In genomic region chr6:107488174-107488874, GRCh38 we compare ENCODE assay signal across 8 cellular contexts. TPM values are rescaled to one million over a fixed set of nuclear protein-coding genes. Genes with fewer than 3 reads are reported as not detected.
A peak's percentile ranks its signal among the peaks of the same experiment; 100 is the strongest.
DNase-seq lines count a peak whose midpoint lies in the region; ATAC-seq and TF ChIP-seq lines count a peak whose summit lies in the region.

No MANE protein-coding gene starts in this region.

- H3K4me1 ChIP-seq in left ventricle myocardium inferior (peaks cover 49% of the 10 kb centered on the region), mammary epithelial cell (ENCODE audit: insufficient read depth, low read length) (peaks cover 32% of the 10 kb centered on the region)

- no peaks in the 10 kb centered on the region for H3K36me3 ChIP-seq in left ventricle myocardium inferior
- H3K36me3 ChIP-seq in mammary epithelial cell (ENCODE audit: insufficient read depth, low read length): no peaks in the 10 kb centered on the region

- H3K9ac ChIP-seq in mammary epithelial cell (ENCODE audit: insufficient read depth, low read length): no peak overlapping the region

- H3K27me3 Mint-ChIP-seq in mesothelial cell of epicardium (ENCODE audit: low read depth): peaks cover 67% of the 10 kb centered on the region

- H3K4me3 ChIP-seq in left ventricle myocardium inferior: peak overlapping the region; percentile 93
- peak overlapping the region in 1 of 3 experiments; percentile 42 for H3K4me3 ChIP-seq in mammary epithelial cell (replicated peaks in 1 of 3; ENCODE audit: insufficient read depth in 1 of 3, low read depth in 2 of 3, low read length in 3 of 3)

- H3K9me3 Mint-ChIP-seq in mesothelial cell of epicardium: no peaks in the 10 kb centered on the region

- ATAC-seq in Right ventricle myocardium inferior (no peak), HG03280 (IDR thresholded peaks at IDR 0.05; ENCODE audit: unreplicated experiment) (no peak)

- peak overlapping the region; percentile 97 for H3K4me2 ChIP-seq in mammary epithelial cell (ENCODE audit: insufficient read depth, low read depth, low read length)

- intact Hi-C loops in left ventricle myocardium inferior (cut with micrococcal nuclease): no loop called here
- intact Hi-C loops in Right ventricle myocardium inferior (cut with DNase I): no loop called here
- intact Hi-C loops in mammary epithelial cell (cut with micrococcal nuclease): no loop called here

- H3K9me3 ChIP-seq in left ventricle myocardium inferior (replicated peaks) (no peaks in the 10 kb centered on the region), mammary epithelial cell (replicated peaks; ENCODE audit: insufficient read depth, low read length) (no peaks in the 10 kb centered on the region)

- peak overlapping the region; percentile 87 for H2AFZ ChIP-seq in mammary epithelial cell (ENCODE audit: low read depth, low read length)

- 28% methylated on average over 27 of the region's 27 CpGs for WGBS in mammary epithelial cell (ENCODE audit: low coverage, missing lambda C conversion rate)

- peak overlapping the region; percentile 78 for H3K4me3 Mint-ChIP-seq in mesothelial cell of epicardium

- H3K27ac ChIP-seq in left ventricle myocardium inferior (replicated peaks) (peak overlapping the region; percentile 88), mammary epithelial cell (ENCODE audit: insufficient read depth, low read depth, low read length) (no peak overlapping the region)

- TF ChIP-seq CTCF in left ventricle myocardium inferior (IDR thresholded peaks at IDR 0.05; ENCODE audit: borderline replicate concordance) (no peak), mammary epithelial cell (conservative IDR thresholded peaks at IDR 0.05 in 1 of 2, IDR thresholded peaks at IDR 0.05 in 1 of 2; ENCODE audit: extremely low read depth in 1 of 2, insufficient read depth in 1 of 2, low read depth in 1 of 2, low read length in 2 of 2) (no peak), mesothelial cell of epicardium (IDR thresholded peaks at IDR 0.05; ENCODE audit: unreplicated experiment) (no peak)

- H3K79me2 ChIP-seq in mammary epithelial cell (ENCODE audit: insufficient read depth, low read length): no peaks in the 10 kb centered on the region

- CTCF ChIA-PET in mammary epithelial cell (lab: Charles Lee; ENCODE audit: low non-redundant PET): no interaction called here

- dilution Hi-C loops in mammary epithelial cell (cut with HindIII; ENCODE audit: low sequenced_read_pairs): no loop called here

- no peaks in the 10 kb centered on the region for H3K36me3 Mint-ChIP-seq in mesothelial cell of epicardium

- no peaks in the 10 kb centered on the region for H3K27me3 ChIP-seq in left ventricle myocardium inferior (ENCODE audit: low read depth)
- H3K27me3 ChIP-seq in mammary epithelial cell (ENCODE audit: insufficient read depth, low read length): peaks cover 41% of the 10 kb centered on the region

- in situ Hi-C loops in mammary epithelial cell (cut with MboI; ENCODE audit: low sequenced_read_pairs in 2 of 2): no loop called here

- no peaks in the 10 kb centered on the region for H4K20me1 ChIP-seq in mammary epithelial cell (ENCODE audit: insufficient read depth, low read length)

- peaks cover 22% of the 10 kb centered on the region for H3K4me1 Mint-ChIP-seq in mesothelial cell of epicardium

- DNase-seq in left ventricle myocardium inferior: no peak
- DNase-seq in Right ventricle myocardium inferior (ENCODE audit: missing footprints): no peak
- DNase-seq in mammary epithelial cell: no peak
- no peak for DNase-seq in mesothelial cell of epicardium (ENCODE audit: low spot score in 2 of 2, unreplicated experiment in 2 of 2)
- no peak for DNase-seq in cortex of kidney (lab: John Stamatoyannopoulos, UW)
- no peak for DNase-seq in NCI-H510A (lab: John Stamatoyannopoulos, UW)
- no peak for DNase-seq in NCI-H510A treated with DMSO at 0.1 percent for 48 hours (lab: John Stamatoyannopoulos, UW)

- no TSS peak for BruUV-seq in mammary epithelial cell (replicated peaks; lab: Mats Ljungman, UMichigan)

- no peak overlapping the region for H3K27ac Mint-ChIP-seq in mesothelial cell of epicardium

RNA-seq across cellular contexts. Expression of gene SOBP, which starts 1.6 kb away (rescaled TPM):
- 22.9 TPM for total RNA-seq in left ventricle myocardium inferior
- 16.4 TPM for total RNA-seq in Right ventricle myocardium inferior
- under 1 TPM; 0.14 to 0.33 TPM for total RNA-seq in mammary epithelial cell
- not detected for polyA plus RNA-seq in mammary epithelial cell
- polyA minus RNA-seq in mammary epithelial cell: not detected
- 7.6 to 8.8 TPM (median 7.6 TPM) in 3 replicates for total RNA-seq in mesothelial cell of epicardium

RNA-seq across cellular contexts. Expression of gene PDSS2, which starts 29.0 kb away (rescaled TPM):
- total RNA-seq in left ventricle myocardium inferior (19.7 TPM), Right ventricle myocardium inferior (15.6 TPM), mammary epithelial cell (10 to 100 TPM in 1 of 2 donors, 1 to 10 TPM in 1; 7.5 to 10.6 TPM), mesothelial cell of epicardium (10.7 to 13.2 TPM (median 13.0 TPM) in 3 replicates)
- polyA plus RNA-seq in mammary epithelial cell: 10.3 TPM
- polyA minus RNA-seq in mammary epithelial cell: 27.0 TPM
